Comparison of ENCODE assay signal across 10 cellular contexts in genomic region chr9:36566813-36567217, GRCh38. TPM values are rescaled to one million over a fixed set of nuclear protein-coding genes. Genes with fewer than 3 reads are reported as not detected.
DNase-seq lines count a peak whose midpoint lies in the region; ATAC-seq and TF ChIP-seq lines count a peak whose summit lies in the region.
"Had no signal": no experiment of that assay in that cellular context is flagged by ENCODE, and none has a peak within 500 bp of the region (broad histone marks: within the 10 kb centered on the region; RNA-seq: fewer than 3 reads in every experiment).

No MANE protein-coding gene starts in this region.

- no peaks in the 10 kb centered on the region for H3K36me3 ChIP-seq in vagina

- H3K9me3 Mint-ChIP-seq in activated naive CD8-positive, alpha-beta T cell treated with anti-CD3 and anti-CD28 coated beads, Interleukin-2, amount 10 ng/mL, durations not matched to agents 7 days and 5 days = no peaks in the 10 kb centered on the region
- H3K9me3 Mint-ChIP-seq in activated naive CD8-positive, alpha-beta T cell treated with anti-CD3 and anti-CD28 coated beads, Interleukin-2, amount 50 U/mL, for 24 hours = no peaks in the 10 kb centered on the region
- H3K9me3 Mint-ChIP-seq: immature natural killer cell had no signal

- no peaks in the 10 kb centered on the region for H3K27me3 ChIP-seq in vagina

- peak overlapping the region; percentile 72 for H3K27ac ChIP-seq in cingulate gyrus (ENCODE audit: low read depth, low read length)
- H3K27ac ChIP-seq in vagina = peak overlapping the region; percentile 46

- peaks cover 13% of the 10 kb centered on the region for H3K4me1 ChIP-seq in vagina

- no peak overlapping the region for H3K4me3 Mint-ChIP-seq in activated naive CD8-positive, alpha-beta T cell treated with anti-CD3 and anti-CD28 coated beads, Interleukin-2, amount 10 ng/mL, durations not matched to agents 7 days and 5 days
- H3K4me3 Mint-ChIP-seq in activated naive CD8-positive, alpha-beta T cell treated with anti-CD3 and anti-CD28 coated beads, Interleukin-2, amount 50 U/mL, for 24 hours = no peak overlapping the region
- H3K4me3 Mint-ChIP-seq: immature natural killer cell had no signal

- TF ChIP-seq POLR2A in vagina (IDR thresholded peaks at IDR 0.05) = no peak

- DNase-seq in activated naive CD8-positive, alpha-beta T cell treated with anti-CD3 and anti-CD28 coated beads, Interleukin-2, amount 10 ng/mL, durations not matched to agents 7 days and 5 days = no peak
- no peak for DNase-seq in activated naive CD8-positive, alpha-beta T cell treated with anti-CD3 and anti-CD28 coated beads, Interleukin-2, amount 50 U/mL, for 24 hours
- peak; percentile 70 for DNase-seq in midbrain (lab: John Stamatoyannopoulos, UW)
- no peak for DNase-seq in vagina (ENCODE audit: extremely low spot score in 2 of 2)
- DNase-seq: immature natural killer cell, OCI-M1 had no signal

- peaks cover 9% of the 10 kb centered on the region for H3K27me3 Mint-ChIP-seq in activated naive CD8-positive, alpha-beta T cell treated with anti-CD3 and anti-CD28 coated beads, Interleukin-2, amount 10 ng/mL, durations not matched to agents 7 days and 5 days
- H3K27me3 Mint-ChIP-seq in activated naive CD8-positive, alpha-beta T cell treated with anti-CD3 and anti-CD28 coated beads, Interleukin-2, amount 50 U/mL, for 24 hours = no peaks in the 10 kb centered on the region

- peak overlapping the region; percentile 1 for H3K27ac Mint-ChIP-seq in activated naive CD8-positive, alpha-beta T cell treated with anti-CD3 and anti-CD28 coated beads, Interleukin-2, amount 10 ng/mL, durations not matched to agents 7 days and 5 days
- H3K27ac Mint-ChIP-seq in activated naive CD8-positive, alpha-beta T cell treated with anti-CD3 and anti-CD28 coated beads, Interleukin-2, amount 50 U/mL, for 24 hours = no peak overlapping the region
- H3K27ac Mint-ChIP-seq: immature natural killer cell had no signal

- POLR2A ChIA-PET in activated naive CD8-positive, alpha-beta T cell treated with anti-CD3 and anti-CD28 coated beads, Interleukin-2, amount 10 ng/mL, durations not matched to agents 7 days and 5 days (lab: Charles Lee) = no interaction called here

- intact Hi-C loops in vagina (cut with DNase I) = no loop called here

- H3K4me3 ChIP-seq in vagina = no peak overlapping the region

- no peak for TF ChIP-seq CTCF in vagina (IDR thresholded peaks at IDR 0.05)

- no peak for ATAC-seq in activated naive CD8-positive, alpha-beta T cell treated with anti-CD3 and anti-CD28 coated beads, Interleukin-2, amount 10 ng/mL, durations not matched to agents 7 days and 5 days (ENCODE audit: low read depth)
- ATAC-seq in activated naive CD8-positive, alpha-beta T cell treated with anti-CD3 and anti-CD28 coated beads, Interleukin-2, amount 50 U/mL, for 24 hours = no peak
- ATAC-seq in GM19035 (IDR thresholded peaks at IDR 0.05; ENCODE audit: unreplicated experiment) = no peak
- no peak for ATAC-seq in GM18868 (IDR thresholded peaks at IDR 0.05; ENCODE audit: unreplicated experiment)
- no peak for ATAC-seq in HG02973 (IDR thresholded peaks at IDR 0.05; ENCODE audit: unreplicated experiment)

- H3K9me3 ChIP-seq in vagina = no peaks in the 10 kb centered on the region

- H3K4me1 Mint-ChIP-seq in activated naive CD8-positive, alpha-beta T cell treated with anti-CD3 and anti-CD28 coated beads, Interleukin-2, amount 10 ng/mL, durations not matched to agents 7 days and 5 days = peaks cover 5% of the 10 kb centered on the region
- H3K4me1 Mint-ChIP-seq in activated naive CD8-positive, alpha-beta T cell treated with anti-CD3 and anti-CD28 coated beads, Interleukin-2, amount 50 U/mL, for 24 hours = no peaks in the 10 kb centered on the region

- H3K36me3 Mint-ChIP-seq in activated naive CD8-positive, alpha-beta T cell treated with anti-CD3 and anti-CD28 coated beads, Interleukin-2, amount 10 ng/mL, durations not matched to agents 7 days and 5 days = no peaks in the 10 kb centered on the region
- H3K36me3 Mint-ChIP-seq in activated naive CD8-positive, alpha-beta T cell treated with anti-CD3 and anti-CD28 coated beads, Interleukin-2, amount 50 U/mL, for 24 hours (ENCODE audit: low read depth) = no peaks in the 10 kb centered on the region
- H3K36me3 Mint-ChIP-seq: immature natural killer cell had no signal

RNA-seq across cellular contexts. Expression of gene MELK, which starts 5.9 kb away (rescaled TPM):
- 10 to 100 TPM; 47.2 to 48.1 TPM for total RNA-seq in activated naive CD8-positive, alpha-beta T cell treated with anti-CD3 and anti-CD28 coated beads, Interleukin-2, amount 10 ng/mL, durations not matched to agents 7 days and 5 days
- 2.9 TPM for total RNA-seq in vagina

Comparison
In these comparisons a context has a peak if more than half of its experiments do, and no peak if none do; other contexts are left out.
1. RNA of gene MELK, which starts 5.9 kb away (total RNA-seq): 47.2 to 48.1 TPM in activated naive CD8-positive, alpha-beta T cell treated with anti-CD3 and anti-CD28 coated beads, Interleukin-2, amount 10 ng/mL, durations not matched to agents 7 days and 5 days; 2.9 TPM in vagina (single experiment); every median in the first group is over 10 times any median in the second.